Comparison of ENCODE assay signal across 22 cellular contexts in the genomic region with DNA sequence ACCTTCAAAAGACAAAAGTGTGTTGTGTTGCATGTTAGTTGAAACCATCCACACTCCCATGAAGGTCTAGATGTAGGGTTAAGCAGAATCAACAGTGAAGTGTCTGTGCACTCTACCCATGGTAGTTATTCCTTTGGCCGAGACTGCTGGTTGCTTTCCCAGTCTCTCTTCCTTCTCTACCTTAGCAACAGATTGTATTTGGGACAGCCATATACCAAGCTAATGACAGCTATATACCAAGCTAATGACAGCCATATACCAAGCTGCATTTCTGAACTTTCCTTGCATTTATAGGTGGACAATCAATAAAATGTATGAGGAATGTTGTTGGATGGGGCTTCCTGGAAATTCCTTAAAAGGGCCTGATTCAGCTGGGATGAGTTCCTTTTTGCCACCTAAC.
"Had no signal": no experiment of that assay in that cellular context is flagged by ENCODE, and none has a peak within 500 bp of the region (broad histone marks: within the 10 kb centered on the region; RNA-seq: fewer than 3 reads in every experiment).

No MANE protein-coding gene starts in this region.

- H3K27ac ChIP-seq: SJSA1, SK-N-MC had no signal

- FAIRE-seq: RCC 7860 had no signal

- H3K9me3 ChIP-seq: MG63, SJSA1 had no signal

- H3K36me3 ChIP-seq: MG63, SJSA1 had no signal

- H3K4me1 ChIP-seq: SJSA1 had no signal

- H3K27me3 ChIP-seq: MG63 had no signal

- H3K4me3 ChIP-seq: MG63, SJSA1, SK-N-MC had no signal

- DNase-seq: IMR-90, Karpas-422, KG1, MG63, NCI-H1092, NCI-H1105 treated with DMSO at 0.1 percent for 48 hours, NCI-H1417 treated with DMSO at 0.1 percent for 48 hours, NCI-H146, NCI-H1694 treated with DMSO at 0.1 percent for 48 hours, NCI-H1930, NCI-H2081, NCI-H2107, NCI-H2227 treated with DMSO at 0.1 percent for 48 hours, NCI-H524 treated with DMSO at 0.1 percent for 48 hours, NCI-H69, NCI-H774, Right ventricle myocardium superior, RPMI8226, SIG-M5 had no signal
